In the genomic region with DNA sequence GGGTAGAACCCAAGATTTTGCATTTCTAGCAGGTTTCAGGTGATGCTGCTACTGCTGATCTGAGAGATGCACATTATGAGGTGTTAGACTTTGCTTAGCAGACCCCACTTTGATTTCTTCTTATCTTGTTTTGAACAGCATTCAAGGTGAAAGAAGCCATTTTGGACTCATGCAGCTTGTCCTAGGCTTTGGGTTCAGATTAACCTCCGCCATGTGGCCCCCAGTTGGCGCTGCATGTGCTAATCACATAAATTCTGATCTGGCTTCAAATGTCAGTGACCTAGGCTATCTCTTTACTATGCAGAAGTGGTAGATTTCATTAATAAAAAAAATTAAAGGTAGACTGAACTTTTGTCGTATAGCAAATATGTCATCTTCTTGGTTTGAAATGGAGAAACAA, we compare ENCODE assay signal across 17 cellular contexts.
A peak's percentile ranks its signal among the peaks of the same experiment; 100 is the strongest.
DNase-seq lines count a peak whose midpoint lies in the region; ATAC-seq, FAIRE-seq and TF ChIP-seq lines count a peak whose summit lies in the region.
"Had no signal": no experiment of that assay in that cellular context is flagged by ENCODE, and none has a peak within 500 bp of the region (broad histone marks: within the 10 kb centered on the region; RNA-seq: fewer than 3 reads in every experiment).

No MANE protein-coding gene starts in this region.

- H4K20me1 ChIP-seq in HepG2 (ENCODE audit: insufficient read depth, low read length), result no peaks in the 10 kb centered on the region
- H4K20me1 ChIP-seq: BLaER1 treated with 17β-estradiol and CSF1 and Interleukin-3, amounts not matched to agents 10 nM and 100 nM had no signal

- FAIRE-seq in HepG2 (lab: Jason Lieb, UNC), result no peak

- H3K9me3 Mint-ChIP-seq in endodermal cell, result peaks cover 26% of the 10 kb centered on the region
- H3K9me3 Mint-ChIP-seq in stimulated activated naive B cell treated with anti-CD40 and anti-IgM and Interleukin-4, amounts not matched to agents 10 μg/mL and 1 μg/mL and 100 μg/mL, for 72 hours, result no peaks in the 10 kb centered on the region

- intact Hi-C loops in HepG2 (cut with micrococcal nuclease; ENCODE audit: unreplicated experiment), result no loop called here

- no peak for TF ChIP-seq RAD21 in HepG2 (CRISPR knock-in tag; IDR thresholded peaks at IDR 0.05)

- H3K27me3 ChIP-seq in endodermal cell (ENCODE audit: control insufficient read depth, insufficient read depth, low read length, poor library complexity, severe bottlenecking), result no peaks in the 10 kb centered on the region
- no peaks in the 10 kb centered on the region for H3K27me3 ChIP-seq in HepG2 (ENCODE audit: control insufficient read depth in 1 of 2, insufficient read depth in 2 of 2, low read length in 2 of 2)
- H3K27me3 ChIP-seq: BLaER1 treated with 17β-estradiol and CSF1 and Interleukin-3, amounts not matched to agents 10 nM and 100 nM had no signal

- H3K4me2 ChIP-seq in HepG2 (ENCODE audit: low read depth, low read length), result no peak overlapping the region
- H3K4me2 ChIP-seq: BLaER1 treated with 17β-estradiol and CSF1 and Interleukin-3, amounts not matched to agents 10 nM and 100 nM had no signal

- no peak overlapping the region for H3K27ac Mint-ChIP-seq in endodermal cell
- H3K27ac Mint-ChIP-seq in stimulated activated naive B cell treated with anti-CD40 and anti-IgM and Interleukin-4, amounts not matched to agents 10 μg/mL and 1 μg/mL and 100 μg/mL, for 72 hours, result no peak overlapping the region
- H3K27ac Mint-ChIP-seq: B cell; CD8-positive, alpha-beta T cell had no signal

- H3K9ac ChIP-seq in endodermal cell (ENCODE audit: extremely low read depth, low read length, poor library complexity, severe bottlenecking), result no peak overlapping the region
- no peak overlapping the region for H3K9ac ChIP-seq in HepG2 (ENCODE audit: insufficient read depth, low read depth, low read length)
- H3K9ac ChIP-seq: BLaER1 treated with 17β-estradiol and CSF1 and Interleukin-3, amounts not matched to agents 10 nM and 100 nM had no signal

- H3K27ac ChIP-seq in endodermal cell (ENCODE audit: low read depth, low read length) (no peak overlapping the region), HepG2 (ENCODE audit: extremely low read length, insufficient read depth, low read length) (no peak overlapping the region)
- H3K27ac ChIP-seq: BLaER1 treated with 17β-estradiol and CSF1 and Interleukin-3, amounts not matched to agents 10 nM and 100 nM had no signal

- TF ChIP-seq POLR2A in HepG2 (IDR thresholded peaks at IDR 0.05; ENCODE audit: insufficient read depth in 1 of 2, low read depth in 2 of 2, low read length in 2 of 2), result no peak

- H3K9me3 ChIP-seq in endodermal cell (ENCODE audit: control insufficient read depth, low read length), result peaks cover 16% of the 10 kb centered on the region
- H3K9me3 ChIP-seq in HepG2 (ENCODE audit: low read length), result peaks cover 15% of the 10 kb centered on the region
- H3K9me3 ChIP-seq: HAP-1 had no signal

- H3K4me1 ChIP-seq in endodermal cell (ENCODE audit: control insufficient read depth, insufficient read depth, low read length) (no peaks in the 10 kb centered on the region), HepG2 (ENCODE audit: insufficient read depth, low read length) (peaks cover 14% of the 10 kb centered on the region)
- H3K4me1 ChIP-seq: HAP-1 had no signal

- H3K36me3 Mint-ChIP-seq in endodermal cell (ENCODE audit: low read depth), result no peaks in the 10 kb centered on the region
- peaks cover 0 to 1% of the 10 kb centered on the region in 2 donors for H3K36me3 Mint-ChIP-seq in stimulated activated naive B cell treated with anti-CD40 and anti-IgM and Interleukin-4, amounts not matched to agents 10 μg/mL and 1 μg/mL and 100 μg/mL, for 72 hours

- in situ Hi-C loops in HepG2 (cut with HindIII; ENCODE audit: extremely low pct_ligation_motif_present, low pct_unique_long_range_greater_than_20kb), result no loop called here

- H3K4me1 Mint-ChIP-seq in endodermal cell, result peaks cover 9% of the 10 kb centered on the region
- peaks cover 3 to 6% of the 10 kb centered on the region in 2 donors for H3K4me1 Mint-ChIP-seq in stimulated activated naive B cell treated with anti-CD40 and anti-IgM and Interleukin-4, amounts not matched to agents 10 μg/mL and 1 μg/mL and 100 μg/mL, for 72 hours

- peak; percentile 18 for DNase-seq in NCI-H82 (lab: John Stamatoyannopoulos, UW)
- no peak for DNase-seq in NCI-H82 treated with DMSO at 0.1 percent for 48 hours (lab: John Stamatoyannopoulos, UW; ENCODE audit: unreplicated experiment)
- peak; percentile 7 for DNase-seq in NAMALWA (ENCODE audit: low spot score)
- DNase-seq in endodermal cell, result no peak
- no peak for DNase-seq in kidney tubule cell (ENCODE audit: low spot score)
- no peak for DNase-seq in stimulated activated naive B cell treated with anti-CD40 and anti-IgM and Interleukin-4, amounts not matched to agents 10 μg/mL and 1 μg/mL and 100 μg/mL, for 72 hours
- DNase-seq in HepG2 (ENCODE audit: low spot score), result no peak
- DNase-seq: 8988T; Calu3; CD8-positive, alpha-beta T cell; GDM1; GOT3; KG1 had no signal

- no TSS peak for BruUV-seq in HepG2 (replicated peaks; lab: Mats Ljungman, UMichigan)

- POLR2A ChIA-PET in HepG2 (lab: Yijun Ruan, JAX), result no interaction called here

- H3K4me3 ChIP-seq in endodermal cell (ENCODE audit: low read length) (no peak overlapping the region), HepG2 (replicated peaks in 1 of 3; ENCODE audit: insufficient read depth in 1 of 3, low read depth in 2 of 3, low read length in 3 of 3) (no peak overlapping the region)
- H3K4me3 ChIP-seq: BLaER1 treated with 17β-estradiol and CSF1 and Interleukin-3, amounts not matched to agents 10 nM and 100 nM; HAP-1 had no signal

- CTCF ChIA-PET in HepG2 (lab: Yijun Ruan, JAX; ENCODE audit: low intra/inter-chr PET ratio, low total read pairs), result no interaction called here

- TF ChIP-seq EP300 in HepG2 (IDR thresholded peaks at IDR 0.05; ENCODE audit: low read depth in 2 of 2, low read length in 2 of 2) (no peak), HepG2 (CRISPR knock-in tag; IDR thresholded peaks at IDR 0.05; ENCODE audit: borderline replicate concordance) (no peak)

- H3K27me3 Mint-ChIP-seq in endodermal cell (ENCODE audit: insufficient read depth), result no peaks in the 10 kb centered on the region
- H3K27me3 Mint-ChIP-seq in stimulated activated naive B cell treated with anti-CD40 and anti-IgM and Interleukin-4, amounts not matched to agents 10 μg/mL and 1 μg/mL and 100 μg/mL, for 72 hours, result no peaks in the 10 kb centered on the region

- H2AFZ ChIP-seq in HepG2 (ENCODE audit: low read length), result no peak overlapping the region

- 94 to 100% methylated on average over 1 to 3 of the region's 3 CpGs for WGBS in endodermal cell (ENCODE audit: insufficient coverage in 1 of 2, insufficient read length in 1 of 2), 2 experiments
- WGBS in HepG2 (ENCODE audit: low lambda C conversion rate), result 62% methylated on average over 3 of the region's 3 CpGs

- ATAC-seq in stimulated activated naive B cell treated with anti-CD40 and anti-IgM and Interleukin-4, amounts not matched to agents 10 μg/mL and 1 μg/mL and 100 μg/mL, for 72 hours (replicated peaks), result no peak
- ATAC-seq in HepG2 (no peak), HG03159 (IDR thresholded peaks at IDR 0.05; ENCODE audit: unreplicated experiment) (no peak)
- ATAC-seq: CD8-positive, alpha-beta T cell had no signal

- H3K4me3 Mint-ChIP-seq in endodermal cell, result no peak overlapping the region
- H3K4me3 Mint-ChIP-seq in stimulated activated naive B cell treated with anti-CD40 and anti-IgM and Interleukin-4, amounts not matched to agents 10 μg/mL and 1 μg/mL and 100 μg/mL, for 72 hours, result no peak overlapping the region
- H3K4me3 Mint-ChIP-seq: B cell; CD8-positive, alpha-beta T cell had no signal

- H3K79me2 ChIP-seq in HepG2 (ENCODE audit: insufficient read depth, low read length), result no peaks in the 10 kb centered on the region

- no peaks in the 10 kb centered on the region for H3K36me3 ChIP-seq in endodermal cell (ENCODE audit: control insufficient read depth, insufficient read depth, low read length)
- H3K36me3 ChIP-seq in HepG2 (replicated peaks in 1 of 2; ENCODE audit: control insufficient read depth in 1 of 2, insufficient read depth in 2 of 2, low read length in 2 of 2), result no peaks in the 10 kb centered on the region
- H3K36me3 ChIP-seq: BLaER1 treated with 17β-estradiol and CSF1 and Interleukin-3, amounts not matched to agents 10 nM and 100 nM; HAP-1 had no signal

- TF ChIP-seq CTCF in endodermal cell (conservative IDR thresholded peaks at IDR 0.05) (peak; percentile 44), HepG2 (CRISPR knock-in tag; IDR thresholded peaks at IDR 0.05) (no peak)

TF ChIP-seq in HepG2, 621 proteins besides CTCF, POLR2A, EP300 and RAD21 (continues in another document):
- no peak for TF ChIP-seq ADNP (CRISPR knock-in tag; IDR thresholded peaks at IDR 0.05)
- TF ChIP-seq, protein P1, sequence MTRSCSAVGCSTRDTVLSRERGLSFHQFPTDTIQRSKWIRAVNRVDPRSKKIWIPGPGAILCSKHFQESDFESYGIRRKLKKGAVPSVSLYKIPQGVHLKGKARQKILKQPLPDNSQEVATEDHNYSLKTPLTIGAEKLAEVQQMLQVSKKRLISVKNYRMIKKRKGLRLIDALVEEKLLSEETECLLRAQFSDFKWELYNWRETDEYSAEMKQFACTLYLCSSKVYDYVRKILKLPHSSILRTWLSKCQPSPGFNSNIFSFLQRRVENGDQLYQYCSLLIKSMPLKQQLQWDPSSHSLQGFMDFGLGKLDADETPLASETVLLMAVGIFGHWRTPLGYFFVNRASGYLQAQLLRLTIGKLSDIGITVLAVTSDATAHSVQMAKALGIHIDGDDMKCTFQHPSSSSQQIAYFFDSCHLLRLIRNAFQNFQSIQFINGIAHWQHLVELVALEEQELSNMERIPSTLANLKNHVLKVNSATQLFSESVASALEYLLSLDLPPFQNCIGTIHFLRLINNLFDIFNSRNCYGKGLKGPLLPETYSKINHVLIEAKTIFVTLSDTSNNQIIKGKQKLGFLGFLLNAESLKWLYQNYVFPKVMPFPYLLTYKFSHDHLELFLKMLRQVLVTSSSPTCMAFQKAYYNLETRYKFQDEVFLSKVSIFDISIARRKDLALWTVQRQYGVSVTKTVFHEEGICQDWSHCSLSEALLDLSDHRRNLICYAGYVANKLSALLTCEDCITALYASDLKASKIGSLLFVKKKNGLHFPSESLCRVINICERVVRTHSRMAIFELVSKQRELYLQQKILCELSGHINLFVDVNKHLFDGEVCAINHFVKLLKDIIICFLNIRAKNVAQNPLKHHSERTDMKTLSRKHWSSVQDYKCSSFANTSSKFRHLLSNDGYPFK (CRISPR knock-in tag; IDR thresholded peaks at IDR 0.05; ENCODE audit: borderline replicate concordance), result no peak
- TF ChIP-seq ARNTL (CRISPR knock-in tag; IDR thresholded peaks at IDR 0.05), result no peak
- TF ChIP-seq, protein P2, sequence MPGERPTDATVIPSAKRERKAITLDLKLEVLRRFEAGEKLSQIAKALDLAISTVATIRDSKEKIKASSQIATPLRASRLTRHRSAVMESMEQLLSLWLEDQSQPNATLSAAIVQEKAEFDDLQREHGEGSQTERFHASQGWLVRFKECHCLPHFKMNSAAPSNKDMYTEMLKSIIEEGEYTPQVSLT (CRISPR knock-in tag; IDR thresholded peaks at IDR 0.05; ENCODE audit: borderline replicate concordance, low read depth), result no peak
- TF ChIP-seq ZNF83 (CRISPR knock-in tag; IDR thresholded peaks at IDR 0.05; ENCODE audit: borderline replicate concordance), result no peak
- TF ChIP-seq ZNF629 (CRISPR knock-in tag; conservative IDR thresholded peaks at IDR 0.05), result no peak
- TF ChIP-seq CAMTA2 (CRISPR knock-in tag; IDR thresholded peaks at IDR 0.05; ENCODE audit: borderline replicate concordance), result no peak

Comparison
In these comparisons a context has a peak if more than half of its experiments do, and no peak if none do; other contexts are left out.
1. DNase-seq: peak in NCI-H82 (single experiment) and NAMALWA (single experiment); none in NCI-H82 treated with DMSO at 0.1 percent for 48 hours (single experiment), endodermal cell (single experiment), kidney tubule cell (single experiment), stimulated activated naive B cell treated with anti-CD40 and anti-IgM and Interleukin-4, amounts not matched to agents 10 μg/mL and 1 μg/mL and 100 μg/mL, for 72 hours (single experiment) and HepG2 (single experiment).